20 cellular contexts compared by ENCODE assay signal in the genomic region with DNA sequence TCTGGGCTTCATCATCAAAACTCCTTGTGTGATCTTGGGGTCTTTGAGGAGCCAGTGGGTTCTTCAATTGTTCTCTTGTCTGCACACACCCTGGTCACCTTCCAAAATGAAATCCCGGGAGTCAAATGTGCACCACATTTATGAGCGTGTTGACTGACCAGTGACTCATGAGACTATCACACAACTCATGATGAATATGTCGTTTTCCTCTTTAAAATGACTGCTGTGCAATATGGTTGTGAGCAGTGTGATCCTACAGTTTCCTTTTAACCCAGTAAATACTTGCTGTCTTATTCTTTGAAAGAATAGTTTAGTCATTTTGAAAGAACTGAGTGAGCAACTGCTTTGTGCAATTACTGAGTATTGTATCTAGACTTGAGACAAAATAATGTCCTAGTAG.
DNase-seq lines count a peak whose midpoint lies in the region; ATAC-seq and TF ChIP-seq lines count a peak whose summit lies in the region.
"Had no signal": no experiment of that assay in that cellular context is flagged by ENCODE, and none has a peak within 500 bp of the region (broad histone marks: within the 10 kb centered on the region; RNA-seq: fewer than 3 reads in every experiment).

No MANE protein-coding gene starts in this region.

- H3K36me3 Mint-ChIP-seq in glutamatergic neuron (ENCODE audit: unreplicated experiment) = no peaks in the 10 kb centered on the region

- no peaks in the 10 kb centered on the region for H3K4me1 Mint-ChIP-seq in glutamatergic neuron (ENCODE audit: low read depth, unreplicated experiment)

- H3K27ac ChIP-seq in RWPE1 = no peak overlapping the region
- no peak overlapping the region for H3K27ac ChIP-seq in foreskin keratinocyte
- H3K27ac ChIP-seq: parathyroid adenoma, skin epidermis, vagina had no signal

- CTCF ChIA-PET in RWPE1 (lab: Yijun Ruan, JAX) = no interaction called here

- POLR2A ChIA-PET in RWPE1 (lab: Yijun Ruan, JAX; ENCODE audit: low non-redundant PET) = no interaction called here

- no peak overlapping the region for H3K27ac Mint-ChIP-seq in glutamatergic neuron (ENCODE audit: unreplicated experiment)

- peaks cover 2% of the 10 kb centered on the region for H3K27me3 Mint-ChIP-seq in glutamatergic neuron (ENCODE audit: unreplicated experiment)

- no peak overlapping the region for H3K4me3 Mint-ChIP-seq in glutamatergic neuron (ENCODE audit: unreplicated experiment)

- ATAC-seq in foreskin keratinocyte = peak; percentile 69
- no peak for ATAC-seq in GM18517 (IDR thresholded peaks at IDR 0.05; ENCODE audit: unreplicated experiment)

- DNase-seq in Daoy (ENCODE audit: low read depth) = peak; percentile 59
- DNase-seq in HCEC 1CT = peak; percentile 78
- peak; percentile 3 for DNase-seq in RWPE1 (ENCODE audit: low spot score)
- peak in 1 of 2 donors; percentile 19 for DNase-seq in foreskin keratinocyte
- DNase-seq in glutamatergic neuron = no peak
- DNase-seq in kidney glomerular epithelial cell (lab: John Stamatoyannopoulos, UW) = no peak
- DNase-seq: activated gamma-delta T cell; amygdala; Calu3; effector CD4-positive, alpha-beta T cell; islet precursor cell; MM.1S; NCI-H1694; NCI-H345; stimulated activated CD4-positive, alpha-beta T cell treated with anti-CD3 and anti-CD28 coated beads, Interleukin-4, amount 100 ng/mL, for 1 hour; substantia nigra had no signal

- H3K4me1 ChIP-seq in foreskin keratinocyte = no peaks in the 10 kb centered on the region
- H3K4me1 ChIP-seq: parathyroid adenoma, vagina had no signal

- TF ChIP-seq CTCF in RWPE1 (conservative IDR thresholded peaks at IDR 0.05; ENCODE audit: low read depth) = no peak
- TF ChIP-seq CTCF in foreskin keratinocyte (conservative IDR thresholded peaks at IDR 0.05) = no peak
- no peak for TF ChIP-seq CTCF in glutamatergic neuron (IDR thresholded peaks at IDR 0.05; ENCODE audit: partially characterized antibody, unreplicated experiment)

- H3K27me3 ChIP-seq in foreskin keratinocyte = peaks cover 2% of the 10 kb centered on the region
- H3K27me3 ChIP-seq: vagina had no signal

- no peaks in the 10 kb centered on the region for H3K9me3 Mint-ChIP-seq in glutamatergic neuron (ENCODE audit: unreplicated experiment)

Comparison
In these comparisons a context has a peak if more than half of its experiments do, and no peak if none do; other contexts are left out.
1. DNase-seq: peak in Daoy (single experiment), HCEC 1CT (single experiment) and RWPE1 (single experiment); none in glutamatergic neuron (single experiment) and kidney glomerular epithelial cell (single experiment).